Comparison of ENCODE assay signal across 1 cellular context in genomic region chr2:188248513-188248912, GRCh38.
TF ChIP-seq lines count a peak whose summit lies in the region.

No MANE protein-coding gene starts in this region.

TF ChIP-seq in HepG2, 621 proteins besides CTCF, POLR2A, EP300 and RAD21 (continued from another document):
- no peak for TF ChIP-seq ZNF503 (CRISPR knock-in tag; IDR thresholded peaks at IDR 0.05)
- TF ChIP-seq SRY (CRISPR knock-in tag; IDR thresholded peaks at IDR 0.05): no peak
- TF ChIP-seq ZNF484 (CRISPR knock-in tag; IDR thresholded peaks at IDR 0.05; ENCODE audit: borderline replicate concordance, low read depth): no peak
- no peak for TF ChIP-seq ZNF839 (CRISPR knock-in tag; IDR thresholded peaks at IDR 0.05; ENCODE audit: borderline replicate concordance)
TF ChIP-seq in HepG2: peak in this region for 2.
